26 cellular contexts compared by ENCODE assay signal in the genomic region with DNA sequence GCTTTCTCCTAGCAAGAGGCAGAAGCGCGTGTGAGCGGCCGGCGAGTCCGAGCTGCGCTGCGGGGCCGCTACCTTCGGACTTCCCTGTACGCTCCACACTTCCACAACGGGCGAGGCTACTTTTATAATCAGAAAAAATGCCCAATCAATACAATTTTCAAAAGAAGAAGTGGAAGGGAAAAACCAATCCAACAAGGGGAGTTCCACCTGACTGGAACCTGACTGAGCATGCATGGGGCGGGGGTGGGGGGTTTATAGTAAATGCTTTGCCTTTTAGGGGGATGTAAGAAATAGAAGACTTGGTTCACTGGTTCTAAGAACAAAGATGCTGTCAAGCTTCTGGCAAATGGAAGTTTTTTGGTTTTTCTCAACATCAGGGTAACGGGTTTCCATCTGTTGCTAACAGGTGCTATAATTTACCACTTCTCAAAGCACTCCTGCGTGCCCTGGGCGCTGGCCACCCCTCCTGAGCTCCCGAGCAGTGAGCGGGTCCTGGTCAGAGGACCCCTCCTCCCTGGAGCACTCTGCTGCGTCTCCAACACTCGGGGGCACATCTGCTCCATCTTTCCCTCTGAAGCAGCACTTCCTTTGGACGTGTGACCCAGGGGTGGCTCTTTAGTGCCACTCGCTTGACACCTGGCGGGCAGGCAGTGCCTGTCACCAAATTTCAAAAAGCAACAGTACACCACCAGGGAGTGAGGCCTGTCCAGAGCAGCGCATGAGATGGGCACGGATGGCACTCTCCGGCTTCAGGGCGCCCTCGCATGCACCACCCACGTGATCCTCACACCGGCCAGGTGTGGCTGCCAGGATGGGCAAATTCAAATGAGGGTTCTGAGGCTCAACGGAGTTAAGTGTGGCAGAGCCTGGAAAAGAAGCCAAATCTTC. TPM values are rescaled to one million over a fixed set of nuclear protein-coding genes. Genes with fewer than 3 reads are reported as not detected.
DNase-seq lines count a peak whose midpoint lies in the region; TF ChIP-seq lines count a peak whose summit lies in the region.
"Had no signal": no experiment of that assay in that cellular context is flagged by ENCODE, and none has a peak within 500 bp of the region (broad histone marks: within the 10 kb centered on the region; RNA-seq: fewer than 3 reads in every experiment).

No MANE protein-coding gene starts in this region.

- peak overlapping the region; percentile 31 for H3K4me3 ChIP-seq in GM12865 (ENCODE audit: low read depth, low read length)
- peak overlapping the region; percentile 63 for H3K4me3 ChIP-seq in OCI-LY7 (ENCODE audit: low read depth, low read length, poor library complexity, severe bottlenecking)
- no peak overlapping the region for H3K4me3 ChIP-seq in neuronal stem cell (ENCODE audit: low read length in 2 of 2)
- H3K4me3 ChIP-seq: body of pancreas, colonic mucosa, GM23248, MG63, thoracic aorta had no signal

- TF ChIP-seq CTCF in GM12865 (IDR thresholded peaks at IDR 0.05; ENCODE audit: insufficient read depth, low read depth, low read length, missing control alignments): no peak
- peak; percentile 62 for TF ChIP-seq CTCF in OCI-LY7 (conservative IDR thresholded peaks at IDR 0.05; ENCODE audit: low read length)
- no peak for TF ChIP-seq CTCF in progenitor cell of endocrine pancreas (IDR thresholded peaks at IDR 0.05; ENCODE audit: unreplicated experiment)

- peak; percentile 70 for DNase-seq in GM12865 (ENCODE audit: low read depth)
- DNase-seq in OCI-LY7 (ENCODE audit: low spot score): peak; percentile 84
- no peak for DNase-seq in neuronal stem cell (ENCODE audit: low spot score)
- DNase-seq in Ammon's horn (ENCODE audit: low spot score): no peak
- no peak for DNase-seq in G401 (ENCODE audit: low spot score)
- no peak for DNase-seq in progenitor cell of endocrine pancreas (ENCODE audit: low spot score, unreplicated experiment)
- DNase-seq: activated CD4-positive, alpha-beta memory T cell treated with anti-CD3 and anti-CD28 coated beads for 36 hours; activated T-cell treated with anti-CD3 and anti-CD28 coated beads, Interleukin-2, amount 50 U/mL, for 48 hours; body of pancreas; C1 segment of cervical spinal cord; colonic mucosa; GDM1; GM23248; hippocampal formation; kidney; mesendoderm; MG63; NCI-H187; NCI-H446 treated with DMSO at 0.1 percent for 48 hours; Right ventricle myocardium superior; stimulated activated CD4-positive, alpha-beta T cell treated with anti-CD3 and anti-CD28 coated beads, Interleukin-12 subunit alpha, Interleukin-12 subunit beta, amount 100 ng/mL, for 4 hours; T-cell had no signal

- POLR2A ChIA-PET in OCI-LY7 (lab: Charles Lee): interaction anchor here (0.7 to 2.3 kb wide), 7 partner anchors 10 to 284 kb away, joined by 3 to 8 read pairs (median 3); no protein-coding TSS in a partner anchor

- peaks cover 4% of the 10 kb centered on the region for H3K27me3 Mint-ChIP-seq in progenitor cell of endocrine pancreas
- H3K27me3 Mint-ChIP-seq: activated CD4-positive, alpha-beta memory T cell treated with anti-CD3 and anti-CD28 coated beads for 36 hours; activated naive CD4-positive, alpha-beta T cell treated with anti-CD3 and anti-CD28 coated beads, Interleukin-2, amount 50 U/mL, for 24 hours; T-cell had no signal

- in situ Hi-C loops in G401 (cut with HindIII; ENCODE audit: low sequenced_read_pairs): no loop called here

- H3K18ac ChIP-seq in neuronal stem cell (ENCODE audit: low read length): peak overlapping the region; percentile 49

- no peaks in the 10 kb centered on the region for H3K36me3 Mint-ChIP-seq in progenitor cell of endocrine pancreas (ENCODE audit: insufficient read depth)
- H3K36me3 Mint-ChIP-seq: activated CD4-positive, alpha-beta memory T cell treated with anti-CD3 and anti-CD28 coated beads for 36 hours; activated naive CD4-positive, alpha-beta T cell treated with anti-CD3 and anti-CD28 coated beads, Interleukin-2, amount 50 U/mL, for 24 hours had no signal

- H3K9me3 ChIP-seq in OCI-LY7 (ENCODE audit: low read length) (no peaks in the 10 kb centered on the region), neuronal stem cell (replicated peaks in 1 of 2; ENCODE audit: control insufficient read depth in 2 of 2, insufficient read depth in 1 of 2, low read depth in 1 of 2, low read length in 2 of 2) (no peaks in the 10 kb centered on the region)
- H3K9me3 ChIP-seq: body of pancreas, colonic mucosa, MG63, thoracic aorta had no signal

- WGBS in neuronal stem cell (ENCODE audit: extremely low coverage in 2 of 2, insufficient read length in 2 of 2, insufficient replicate concordance in 1 of 2), 2 donors: no CpG with 5 or more reads among the region's 32 CpGs

- H3K27ac ChIP-seq in OCI-LY7 (ENCODE audit: low read depth, low read length, poor library complexity, severe bottlenecking) (peak overlapping the region; percentile 96), neuronal stem cell (replicated peaks; ENCODE audit: low read length) (no peak overlapping the region)
- H3K27ac ChIP-seq: body of pancreas, colonic mucosa, GM23248, thoracic aorta, VCaP had no signal

- H3K4me1 ChIP-seq in OCI-LY7 (ENCODE audit: insufficient read depth, low read length, poor library complexity, severe bottlenecking): peaks cover 70% of the 10 kb centered on the region
- peaks cover 0 to 1% of the 10 kb centered on the region in 2 donors for H3K4me1 ChIP-seq in neuronal stem cell (ENCODE audit: control insufficient read depth in 2 of 2, insufficient read depth in 1 of 2, low read depth in 1 of 2, low read length in 2 of 2)
- H3K4me1 ChIP-seq: body of pancreas, colonic mucosa had no signal

- H2BK120ac ChIP-seq in neuronal stem cell (ENCODE audit: low read depth, low read length): no peak overlapping the region

- no peak overlapping the region for H3K14ac ChIP-seq in neuronal stem cell (ENCODE audit: low read length)

- no peak overlapping the region for H4K91ac ChIP-seq in neuronal stem cell (ENCODE audit: low read depth, low read length, poor library complexity)

- H3K4me1 Mint-ChIP-seq in progenitor cell of endocrine pancreas (ENCODE audit: low read depth): peaks cover 16% of the 10 kb centered on the region

- H3K27ac Mint-ChIP-seq in progenitor cell of endocrine pancreas: no peak overlapping the region
- H3K27ac Mint-ChIP-seq: activated CD4-positive, alpha-beta memory T cell treated with anti-CD3 and anti-CD28 coated beads for 36 hours; activated naive CD4-positive, alpha-beta T cell treated with anti-CD3 and anti-CD28 coated beads, Interleukin-2, amount 50 U/mL, for 24 hours; T-cell had no signal

- TF ChIP-seq POLR2A in GM18526 (IDR thresholded peaks at IDR 0.05; ENCODE audit: extremely low read depth, insufficient read length): peak; percentile 54

- CTCF ChIA-PET in OCI-LY7 (lab: Charles Lee; ENCODE audit: unreplicated experiment): interaction anchor here (1.0 to 2.1 kb wide), 2 partner anchors 10 to 22 kb away, joined by 4 to 11 read pairs; no protein-coding TSS in a partner anchor

- H3K9ac ChIP-seq in neuronal stem cell (ENCODE audit: low read depth, low read length, poor library complexity): peak overlapping the region; percentile 16
- H3K9ac ChIP-seq: GM23248 had no signal

- no peak overlapping the region for H4K8ac ChIP-seq in neuronal stem cell (ENCODE audit: low read depth, low read length)

- no peaks in the 10 kb centered on the region for H4K20me1 ChIP-seq in OCI-LY7 (ENCODE audit: insufficient read depth, low read length)

- peak overlapping the region; percentile 54 for H2AK5ac ChIP-seq in neuronal stem cell (ENCODE audit: low read depth, low read length)

- no TSS peak for BruUV-seq in OCI-LY7 (replicated peaks; lab: Mats Ljungman, UMichigan)

- H3K4me2 ChIP-seq in OCI-LY7 (ENCODE audit: low read length) (peak overlapping the region; percentile 88), neuronal stem cell (ENCODE audit: insufficient read depth, low read length, poor library complexity, severe bottlenecking) (no peak overlapping the region)

- no peaks in the 10 kb centered on the region for H3K9me3 Mint-ChIP-seq in progenitor cell of endocrine pancreas (ENCODE audit: low read depth)
- H3K9me3 Mint-ChIP-seq: activated CD4-positive, alpha-beta memory T cell treated with anti-CD3 and anti-CD28 coated beads for 36 hours; activated naive CD4-positive, alpha-beta T cell treated with anti-CD3 and anti-CD28 coated beads, Interleukin-2, amount 50 U/mL, for 24 hours; T-cell had no signal

- H3K36me3 ChIP-seq in OCI-LY7 (ENCODE audit: insufficient read depth, low read length) (peaks cover 58% of the 10 kb centered on the region), neuronal stem cell (replicated peaks in 1 of 2; ENCODE audit: control insufficient read depth in 2 of 2, insufficient read depth in 2 of 2, low read length in 2 of 2) (no peaks in the 10 kb centered on the region)
- H3K36me3 ChIP-seq: colonic mucosa, thoracic aorta had no signal

- H3K79me1 ChIP-seq in neuronal stem cell (ENCODE audit: low read depth, low read length): peaks cover 2% of the 10 kb centered on the region

- H3K9me2 ChIP-seq in OCI-LY7 (ENCODE audit: insufficient read depth, low read length): no peaks in the 10 kb centered on the region

- H3K79me2 ChIP-seq in OCI-LY7 (ENCODE audit: insufficient read depth, low read depth, low read length): peaks cover 11% of the 10 kb centered on the region; the same call in 1 of the 2 replicates

- no peak overlapping the region for H3K4me3 Mint-ChIP-seq in progenitor cell of endocrine pancreas (ENCODE audit: low read depth)
- H3K4me3 Mint-ChIP-seq: activated CD4-positive, alpha-beta memory T cell treated with anti-CD3 and anti-CD28 coated beads for 36 hours; activated naive CD4-positive, alpha-beta T cell treated with anti-CD3 and anti-CD28 coated beads, Interleukin-2, amount 50 U/mL, for 24 hours; T-cell had no signal

- intact Hi-C loops in OCI-LY7 (cut with micrococcal nuclease; ENCODE audit: unreplicated experiment): loop anchor here (1.0 to 10.0 kb wide), 3 partner anchors 19 to 209 kb away; no protein-coding TSS in a partner anchor

- no peak overlapping the region for H2BK12ac ChIP-seq in neuronal stem cell (ENCODE audit: low read length)

- H2BK5ac ChIP-seq in neuronal stem cell (ENCODE audit: low read length): no peak overlapping the region

- no peak overlapping the region for H3K23ac ChIP-seq in neuronal stem cell (ENCODE audit: low read depth, low read length, poor library complexity)

- H2BK15ac ChIP-seq in neuronal stem cell (ENCODE audit: low read length): no peak overlapping the region

- no peaks in the 10 kb centered on the region for H3K27me3 ChIP-seq in neuronal stem cell (ENCODE audit: control insufficient read depth in 3 of 3, insufficient read depth in 3 of 3, low read depth in 1 of 3, low read length in 3 of 3)
- H3K27me3 ChIP-seq: body of pancreas, colonic mucosa, MG63 had no signal

- peak overlapping the region; percentile 77 for H3K4ac ChIP-seq in neuronal stem cell (ENCODE audit: low read length)

- H2AFZ ChIP-seq in OCI-LY7 (ENCODE audit: low read length): no peak overlapping the region
- no peak overlapping the region for H2AFZ ChIP-seq in neuronal stem cell (ENCODE audit: low read length)
- H2AFZ ChIP-seq: GM23248 had no signal

RNA-seq across cellular contexts. Expression of a gene that starts 21.6 kb away (rescaled TPM):
- 59.9 and 87.8 TPM in 2 replicates for total RNA-seq in OCI-LY7 (2014; rRNA removed; shearing (Covaris generic))
- 51.9 and 60.3 TPM in 2 replicates for total RNA-seq in OCI-LY7 (2022)
- polyA plus RNA-seq in neuronal stem cell (2013, experiment 1 of 2): 25.3 TPM
- polyA plus RNA-seq in neuronal stem cell (2013, experiment 2 of 2): 27.6 TPM
- total RNA-seq in G401 (2014; rRNA removed; shearing (Covaris generic)): 28.4 and 58.9 TPM in 2 replicates
- total RNA-seq in progenitor cell of endocrine pancreas: 22.8 and 24.6 TPM in 2 replicates

Comparison
In these comparisons a context has a peak if more than half of its experiments do, and no peak if none do; other contexts are left out.
1. DNase-seq: peak in GM12865 (single experiment) and OCI-LY7 (single experiment); none in neuronal stem cell (single experiment), Ammon's horn (single experiment), G401 (single experiment) and progenitor cell of endocrine pancreas (single experiment).
2. H3K4me3 ChIP-seq: peak in GM12865 (single experiment) and OCI-LY7 (single experiment); none in neuronal stem cell (0 of 2).